11 cellular contexts compared by ENCODE assay signal in genomic region chr6:105981888-105982358, GRCh38.
DNase-seq lines count a peak whose midpoint lies in the region; ATAC-seq and TF ChIP-seq lines count a peak whose summit lies in the region.
"Had no signal": no experiment of that assay in that cellular context is flagged by ENCODE, and none has a peak within 500 bp of the region (broad histone marks: within the 10 kb centered on the region; RNA-seq: fewer than 3 reads in every experiment).

No MANE protein-coding gene starts in this region.

- intact Hi-C loops in activated naive CD4-positive, alpha-beta T cell treated with anti-CD3 and anti-CD28 coated beads for 36 hours (cut with micrococcal nuclease): loop anchor here (1.0 to 5.0 kb wide), 9 partner anchors 10 to 539 kb away; partner anchors contain the start of gene PRDM1
- intact Hi-C loops in body of pancreas (cut with DNase I): no loop called here

- H3K4me3 Mint-ChIP-seq in activated naive CD4-positive, alpha-beta T cell treated with anti-CD3 and anti-CD28 coated beads for 36 hours: peak overlapping the region; percentile 62
- peak overlapping the region; percentile 89 for H3K4me3 Mint-ChIP-seq in activated T-helper 17 cell treated with anti-CD3 and anti-CD28 coated beads, Interleukin-2, amount 50 U/mL, for 72 hours
- H3K4me3 Mint-ChIP-seq in stimulated activated effector memory CD8-positive, alpha-beta T cell treated with anti-CD3 and anti-CD28 coated beads, Interleukin-12 subunit alpha, Interleukin-12 subunit beta, amount 100 ng/mL, for 72 hours: peak overlapping the region; percentile 83

- no peak for ATAC-seq in activated T-helper 17 cell treated with anti-CD3 and anti-CD28 coated beads, Interleukin-2, amount 50 U/mL, for 72 hours (replicated peaks)
- no peak for ATAC-seq in stimulated activated effector memory CD8-positive, alpha-beta T cell treated with anti-CD3 and anti-CD28 coated beads, Interleukin-12 subunit alpha, Interleukin-12 subunit beta, amount 100 ng/mL, for 72 hours
- ATAC-seq in HG03469 (IDR thresholded peaks at IDR 0.05; ENCODE audit: unreplicated experiment) (no peak), body of pancreas (no peak)

- 59 to 71% methylated on average over 11 to 15 of the region's 15 CpGs for WGBS in body of pancreas, 2 donors

- H3K4me3 ChIP-seq in iPS-15b (ENCODE audit: low read depth, low read length): peak overlapping the region; percentile 54
- no peak overlapping the region for H3K4me3 ChIP-seq in body of pancreas

- peaks cover 82% of the 10 kb centered on the region for H3K27me3 ChIP-seq in iPS-15b (ENCODE audit: control insufficient read depth, insufficient read depth, low read length)
- peaks cover 0 to 13% of the 10 kb centered on the region in 2 donors for H3K27me3 ChIP-seq in body of pancreas

- H3K36me3 ChIP-seq in iPS-15b (ENCODE audit: control insufficient read depth, insufficient read depth, low read length) (no peaks in the 10 kb centered on the region), body of pancreas (replicated peaks in 1 of 2; ENCODE audit: insufficient read depth in 1 of 2, low read depth in 2 of 2) (no peaks in the 10 kb centered on the region)

- H3K27me3 Mint-ChIP-seq in activated naive CD4-positive, alpha-beta T cell treated with anti-CD3 and anti-CD28 coated beads for 36 hours (ENCODE audit: low read depth): peaks cover 59% of the 10 kb centered on the region
- peaks cover 14% of the 10 kb centered on the region for H3K27me3 Mint-ChIP-seq in activated T-helper 17 cell treated with anti-CD3 and anti-CD28 coated beads, Interleukin-2, amount 50 U/mL, for 72 hours

- H3K27ac ChIP-seq in body of pancreas: no peak overlapping the region

- H3K9me3 ChIP-seq in iPS-15b (ENCODE audit: control insufficient read depth, insufficient read depth, low read length): no peaks in the 10 kb centered on the region
- no peaks in the 10 kb centered on the region for H3K9me3 ChIP-seq in body of pancreas

- no peaks in the 10 kb centered on the region for H3K36me3 Mint-ChIP-seq in activated naive CD4-positive, alpha-beta T cell treated with anti-CD3 and anti-CD28 coated beads for 36 hours (ENCODE audit: low read depth)
- peaks cover 7% of the 10 kb centered on the region for H3K36me3 Mint-ChIP-seq in activated T-helper 17 cell treated with anti-CD3 and anti-CD28 coated beads, Interleukin-2, amount 50 U/mL, for 72 hours (ENCODE audit: low read depth)
- peaks cover 14% of the 10 kb centered on the region for H3K36me3 Mint-ChIP-seq in stimulated activated effector memory CD8-positive, alpha-beta T cell treated with anti-CD3 and anti-CD28 coated beads, Interleukin-12 subunit alpha, Interleukin-12 subunit beta, amount 100 ng/mL, for 72 hours

- DNase-seq in activated naive CD4-positive, alpha-beta T cell treated with anti-CD3 and anti-CD28 coated beads for 36 hours: no peak
- no peak for DNase-seq in activated naive CD4-positive, alpha-beta T cell treated with anti-CD3 and anti-CD28 coated beads, Interleukin-2, amount 50 U/mL, for 16 hours
- peak in 1 of 2 donors; percentile 55 for DNase-seq in stimulated activated effector memory CD8-positive, alpha-beta T cell treated with anti-CD3 and anti-CD28 coated beads, Interleukin-12 subunit alpha, Interleukin-12 subunit beta, amount 100 ng/mL, for 72 hours (ENCODE audit: low spot score in 2 of 2)
- DNase-seq in NCI-H1048 (lab: John Stamatoyannopoulos, UW) (no peak), body of pancreas (no peak)
- DNase-seq: DND-41, islet precursor cell, NCI-H1694 treated with DMSO at 0.1 percent for 48 hours had no signal

- peak overlapping the region; percentile 3 for H3K27ac Mint-ChIP-seq in activated naive CD4-positive, alpha-beta T cell treated with anti-CD3 and anti-CD28 coated beads for 36 hours
- H3K27ac Mint-ChIP-seq in activated T-helper 17 cell treated with anti-CD3 and anti-CD28 coated beads, Interleukin-2, amount 50 U/mL, for 72 hours: peak overlapping the region; percentile 96
- H3K27ac Mint-ChIP-seq in stimulated activated effector memory CD8-positive, alpha-beta T cell treated with anti-CD3 and anti-CD28 coated beads, Interleukin-12 subunit alpha, Interleukin-12 subunit beta, amount 100 ng/mL, for 72 hours: peak overlapping the region; percentile 96

- no peaks in the 10 kb centered on the region for H3K9me3 Mint-ChIP-seq in activated naive CD4-positive, alpha-beta T cell treated with anti-CD3 and anti-CD28 coated beads for 36 hours
- H3K9me3 Mint-ChIP-seq in activated T-helper 17 cell treated with anti-CD3 and anti-CD28 coated beads, Interleukin-2, amount 50 U/mL, for 72 hours: peaks cover 3% of the 10 kb centered on the region
- H3K9me3 Mint-ChIP-seq in stimulated activated effector memory CD8-positive, alpha-beta T cell treated with anti-CD3 and anti-CD28 coated beads, Interleukin-12 subunit alpha, Interleukin-12 subunit beta, amount 100 ng/mL, for 72 hours: no peaks in the 10 kb centered on the region

- TF ChIP-seq CTCF in body of pancreas (IDR thresholded peaks at IDR 0.05): no peak

- H3K4me1 ChIP-seq in iPS-15b (ENCODE audit: control insufficient read depth, insufficient read depth, low read length): no peaks in the 10 kb centered on the region
- peaks cover 8% of the 10 kb centered on the region for H3K4me1 ChIP-seq in body of pancreas

- H3K4me1 Mint-ChIP-seq in activated naive CD4-positive, alpha-beta T cell treated with anti-CD3 and anti-CD28 coated beads for 36 hours (ENCODE audit: low read depth): peaks cover 26% of the 10 kb centered on the region
- peaks cover 27% of the 10 kb centered on the region for H3K4me1 Mint-ChIP-seq in activated T-helper 17 cell treated with anti-CD3 and anti-CD28 coated beads, Interleukin-2, amount 50 U/mL, for 72 hours
- peaks cover 49% of the 10 kb centered on the region for H3K4me1 Mint-ChIP-seq in stimulated activated effector memory CD8-positive, alpha-beta T cell treated with anti-CD3 and anti-CD28 coated beads, Interleukin-12 subunit alpha, Interleukin-12 subunit beta, amount 100 ng/mL, for 72 hours

- CTCF ChIA-PET in activated naive CD4-positive, alpha-beta T cell treated with anti-CD3 and anti-CD28 coated beads for 36 hours (lab: Charles Lee): interaction anchor here (0.6 kb wide), 1 partner anchor 130 kb away, joined by 3 read pairs; no protein-coding TSS in a partner anchor

- no peak for TF ChIP-seq POLR2A in body of pancreas (IDR thresholded peaks at IDR 0.05)

- no peak overlapping the region for H3K9ac ChIP-seq in iPS-15b (ENCODE audit: low read depth, low read length)

Comparison
In these comparisons a context has a peak if more than half of its experiments do, and no peak if none do; other contexts are left out.
1. H3K27ac Mint-ChIP-seq: peak in every context shown above with its lines; median percentile 96 in activated T-helper 17 cell treated with anti-CD3 and anti-CD28 coated beads, Interleukin-2, amount 50 U/mL, for 72 hours; 96 in stimulated activated effector memory CD8-positive, alpha-beta T cell treated with anti-CD3 and anti-CD28 coated beads, Interleukin-12 subunit alpha, Interleukin-12 subunit beta, amount 100 ng/mL, for 72 hours; 3 in activated naive CD4-positive, alpha-beta T cell treated with anti-CD3 and anti-CD28 coated beads for 36 hours.